In the genomic region with DNA sequence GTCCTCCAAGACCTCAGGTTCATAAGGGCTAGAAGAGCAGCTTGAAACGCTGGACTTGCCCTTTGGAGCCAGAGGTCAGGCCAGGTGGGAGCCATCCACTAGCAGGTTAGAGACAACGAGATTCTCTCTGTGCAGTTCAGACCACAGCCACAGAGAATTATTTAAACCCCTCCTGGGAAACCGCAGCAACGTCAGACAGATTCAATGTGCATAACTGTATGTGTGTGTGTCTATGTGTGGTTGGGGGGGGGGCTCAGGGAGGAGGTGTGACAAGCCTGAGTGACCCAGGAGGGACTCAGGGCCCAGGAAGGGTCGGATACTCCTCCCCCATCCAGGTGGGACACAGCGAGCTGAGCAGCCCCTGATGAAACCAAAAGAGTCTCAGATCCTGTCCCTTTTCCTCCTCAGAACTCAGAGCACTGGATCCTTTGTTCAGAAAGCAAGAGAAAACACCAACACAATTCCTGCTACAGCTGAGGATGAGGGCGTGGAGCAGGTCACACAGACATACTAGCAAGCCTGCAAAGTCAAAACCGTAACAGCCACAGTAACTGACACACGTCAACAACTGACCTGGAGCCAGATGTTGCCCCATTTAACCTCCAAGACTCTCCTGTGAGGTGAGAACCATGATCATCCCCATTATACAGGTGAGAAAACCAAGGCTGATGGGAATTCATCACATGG, we compare ENCODE assay signal across 20 cellular contexts.
A peak's percentile ranks its signal among the peaks of the same experiment; 100 is the strongest.
DNase-seq lines count a peak whose midpoint lies in the region; ATAC-seq, FAIRE-seq and TF ChIP-seq lines count a peak whose summit lies in the region.
"Had no signal": no experiment of that assay in that cellular context is flagged by ENCODE, and none has a peak within 500 bp of the region (broad histone marks: within the 10 kb centered on the region; RNA-seq: fewer than 3 reads in every experiment).

No MANE protein-coding gene starts in this region.

- peak overlapping the region; percentile 75; the same call in 1 of the 2 replicates for H2AK5ac ChIP-seq in H1 (ENCODE audit: low read depth, low read length)

- peaks cover 0 to 2% of the 10 kb centered on the region in 2 experiments for H4K20me1 ChIP-seq in H1 (replicated peaks in 1 of 2; ENCODE audit: control insufficient read depth in 1 of 2, insufficient read depth in 2 of 2, low read length in 2 of 2)

- no peak overlapping the region for H3K4ac ChIP-seq in H1 (replicated peaks; ENCODE audit: insufficient read length, low read depth, low read length)

- H3K27ac ChIP-seq in H1 (ENCODE audit: low read depth, low read length) (no peak overlapping the region), skeletal muscle tissue (ENCODE audit: low read depth, low read length) (peak overlapping the region; percentile 26)
- H3K27ac ChIP-seq: 22Rv1, brain microvascular endothelial cell had no signal

- H4K91ac ChIP-seq in H1 (replicated peaks; ENCODE audit: insufficient read length, low read length), result peak overlapping the region; percentile 66

- H3K27me3 ChIP-seq in H1 (replicated peaks in 1 of 4; ENCODE audit: control insufficient read depth in 3 of 4, extremely low read depth in 1 of 4, insufficient read depth in 3 of 4, low read length in 3 of 4) (no peaks in the 10 kb centered on the region), skeletal muscle tissue (ENCODE audit: control insufficient read depth in 3 of 3, insufficient read depth in 3 of 3, low read length in 3 of 3) (no peaks in the 10 kb centered on the region)
- H3K27me3 ChIP-seq: brain microvascular endothelial cell had no signal

- DNase-seq in activated CD4-positive, alpha-beta T cell treated with anti-CD3 and anti-CD28 coated beads for 36 hours, result no peak
- no peak for DNase-seq in activated CD4-positive, alpha-beta T cell treated with anti-CD3 and anti-CD28 coated beads for 1 hour
- DNase-seq in NAMALWA (ENCODE audit: low spot score), result peak; percentile 16
- no peak for DNase-seq in H1 (ENCODE audit: low read depth in 1 of 2, low spot score in 2 of 2)
- DNase-seq in central memory CD4-positive, alpha-beta T cell, result no peak
- no peak for DNase-seq in NCI-H1694 treated with DMSO at 0.1 percent for 48 hours (lab: John Stamatoyannopoulos, UW)
- no peak for DNase-seq in ecto neural progenitor cell (ENCODE audit: low spot score)
- DNase-seq: activated gamma-delta T cell; brain microvascular endothelial cell; DND-41; NCI-H446; OCI-M1; SK-N-SH; stimulated activated naive B cell treated with anti-CD40 and anti-IgM and Interleukin-4, amounts not matched to agents 10 μg/mL and 1 μg/mL and 100 μg/mL, for 72 hours had no signal

- H3K4me1 ChIP-seq in H1 (replicated peaks in 1 of 4; ENCODE audit: control insufficient read depth in 3 of 4, insufficient read depth in 4 of 4, low read length in 3 of 4) (peaks cover 0 to 8% (median 5%) of the 10 kb centered on the region in 4 experiments; a peak in 4 of 7 replicates), skeletal muscle tissue (ENCODE audit: control insufficient read depth in 3 of 3, insufficient read depth in 3 of 3, low read length in 3 of 3) (peaks cover 11 to 16% (median 14%) of the 10 kb centered on the region in 3 donors)

- no peak overlapping the region for H2BK120ac ChIP-seq in H1 (replicated peaks; ENCODE audit: low read depth, low read length)

- no peak overlapping the region for H3K14ac ChIP-seq in H1 (ENCODE audit: insufficient read length)

- H3K9me3 Mint-ChIP-seq in activated CD4-positive, alpha-beta T cell treated with anti-CD3 and anti-CD28 coated beads for 36 hours (ENCODE audit: low read depth), result no peaks in the 10 kb centered on the region
- H3K9me3 Mint-ChIP-seq: memory B cell; stimulated activated naive B cell treated with anti-CD40 and anti-IgM and Interleukin-4, amounts not matched to agents 10 μg/mL and 1 μg/mL and 100 μg/mL, for 72 hours had no signal

- H3K4me3 ChIP-seq in H1 (ENCODE audit: extremely low read depth in 1 of 4, insufficient read depth in 2 of 4, low read depth in 3 of 4, low read length in 4 of 4) (no peak overlapping the region), skeletal muscle tissue (ENCODE audit: low read length in 3 of 3) (no peak overlapping the region)
- H3K4me3 ChIP-seq: K562, skin epidermis had no signal

- 89% methylated on average over 9 of the region's 9 CpGs; no CpG with 5 or more reads in 1 of the 2 experiments for WGBS in H1 (ENCODE audit: extremely low coverage in 1 of 2, insufficient coverage in 1 of 2, insufficient read length in 1 of 2, insufficient replicate concordance in 2 of 2, low coverage in 1 of 2, low lambda C conversion rate in 2 of 2, missing lambda C conversion rate in 1 of 2), 2 experiments

- H3K23me2 ChIP-seq in H1 (ENCODE audit: low read depth, low read length), result no peaks in the 10 kb centered on the region

- 0 out of 2 replicates have a peak overlapping the region, but pooled peaks have one; percentile 55 for H2BK12ac ChIP-seq in H1 (ENCODE audit: low read depth, low read length)

- TF ChIP-seq POLR2A in H1 (IDR thresholded peaks at IDR 0.05; ENCODE audit: control extremely low read depth in 1 of 2, low read depth in 2 of 2, low read length in 2 of 2), result no peak

- FAIRE-seq in H1 (lab: Jason Lieb, UNC), result no peak
- FAIRE-seq: endometrium, K562 had no signal

- no peak for TF ChIP-seq EP300 in H1 (IDR thresholded peaks at IDR 0.05; ENCODE audit: borderline replicate concordance in 1 of 2, low read depth in 2 of 2, low read length in 2 of 2)

- peak overlapping the region; percentile 72; the same call in 1 of the 2 replicates for H2BK15ac ChIP-seq in H1 (ENCODE audit: low read length)

- peak overlapping the region; percentile 35; the same call in 1 of the 2 replicates for H2BK5ac ChIP-seq in H1 (ENCODE audit: low read depth, low read length)

- no peaks in the 10 kb centered on the region for H3K27me3 Mint-ChIP-seq in activated CD4-positive, alpha-beta T cell treated with anti-CD3 and anti-CD28 coated beads for 36 hours
- H3K27me3 Mint-ChIP-seq: memory B cell; stimulated activated naive B cell treated with anti-CD40 and anti-IgM and Interleukin-4, amounts not matched to agents 10 μg/mL and 1 μg/mL and 100 μg/mL, for 72 hours had no signal

- H3K4me1 Mint-ChIP-seq in activated CD4-positive, alpha-beta T cell treated with anti-CD3 and anti-CD28 coated beads for 36 hours, result peaks cover 22% of the 10 kb centered on the region

- peaks cover 4% of the 10 kb centered on the region for H3K79me1 ChIP-seq in H1 (ENCODE audit: low read depth, low read length)

- H3K36me3 Mint-ChIP-seq in activated CD4-positive, alpha-beta T cell treated with anti-CD3 and anti-CD28 coated beads for 36 hours (ENCODE audit: low read depth), result peaks cover 6% of the 10 kb centered on the region

- POLR2A ChIA-PET in activated CD4-positive, alpha-beta T cell treated with anti-CD3 and anti-CD28 coated beads for 36 hours (lab: Charles Lee), result interaction anchor here (0.7 kb wide), 1 partner anchor 595 kb away, joined by 3 read pairs; no protein-coding TSS in a partner anchor
- POLR2A ChIA-PET in H1 (lab: Charles Lee; ENCODE audit: partially characterized antibody), result interaction anchor here (0.8 to 1.0 kb wide), 2 partner anchors 13 to 25 kb away, joined by 3 to 4 read pairs; no protein-coding TSS in a partner anchor

- H3K56ac ChIP-seq in H1 (replicated peaks; ENCODE audit: insufficient read length, low read depth, low read length), result no peak overlapping the region

- H4K8ac ChIP-seq in H1 (ENCODE audit: extremely low read depth, insufficient read depth, low read length), result peak overlapping the region; percentile 47; the same call in 1 of the 2 replicates

- no peak for TF ChIP-seq CTCF in H1 (IDR thresholded peaks at IDR 0.05; ENCODE audit: control extremely low read depth in 1 of 3, insufficient read depth in 1 of 3, low read depth in 1 of 3, low read length in 3 of 3)

- ATAC-seq in activated CD4-positive, alpha-beta T cell treated with anti-CD3 and anti-CD28 coated beads for 36 hours, result no peak
- ATAC-seq: K562; stimulated activated naive B cell treated with anti-CD40 and anti-IgM and Interleukin-4, amounts not matched to agents 10 μg/mL and 1 μg/mL and 100 μg/mL, for 72 hours had no signal

- H3K18ac ChIP-seq in H1 (ENCODE audit: extremely low read depth, low read length), result no peak overlapping the region

- CTCF ChIA-PET in activated CD4-positive, alpha-beta T cell treated with anti-CD3 and anti-CD28 coated beads for 36 hours (lab: Charles Lee), result no interaction called here
- CTCF ChIA-PET in H1 (lab: Charles Lee; ENCODE audit: partially characterized antibody), result interaction anchor here (2.5 kb wide), 1 partner anchor 37 kb away, joined by 5 read pairs; no protein-coding TSS in a partner anchor

- no peak overlapping the region for H4K5ac ChIP-seq in H1 (ENCODE audit: insufficient read length, low read depth, low read length)

- intact Hi-C loops in activated CD4-positive, alpha-beta T cell treated with anti-CD3 and anti-CD28 coated beads for 36 hours (cut with DNase I, micrococcal nuclease), result no loop called here

- no peak overlapping the region for H3K23ac ChIP-seq in H1 (ENCODE audit: insufficient read length)

- H3K9me3 ChIP-seq in H1 (ENCODE audit: insufficient read depth in 2 of 2, low read depth in 1 of 2, low read length in 1 of 2) (no peaks in the 10 kb centered on the region), skeletal muscle tissue (ENCODE audit: control insufficient read depth in 3 of 3, low read length in 3 of 3) (no peaks in the 10 kb centered on the region)
- H3K9me3 ChIP-seq: SK-N-SH had no signal

- H2BK20ac ChIP-seq in H1 (ENCODE audit: low read length), result no peak overlapping the region

- no peak overlapping the region for H3K9ac ChIP-seq in H1 (replicated peaks in 1 of 4; ENCODE audit: extremely low read depth in 1 of 4, low read depth in 3 of 4, low read length in 3 of 4)
- H3K9ac ChIP-seq in skeletal muscle tissue (ENCODE audit: low read depth in 1 of 3, low read length in 3 of 3), result no peak overlapping the region
- H3K9ac ChIP-seq: SK-N-SH had no signal

- H3K4me3 Mint-ChIP-seq in activated CD4-positive, alpha-beta T cell treated with anti-CD3 and anti-CD28 coated beads for 36 hours, result no peak overlapping the region
- H3K4me3 Mint-ChIP-seq: memory B cell; stimulated activated naive B cell treated with anti-CD40 and anti-IgM and Interleukin-4, amounts not matched to agents 10 μg/mL and 1 μg/mL and 100 μg/mL, for 72 hours had no signal

- no peak overlapping the region for H2AFZ ChIP-seq in H1 (ENCODE audit: low read length)

- peaks cover 0 to 9% of the 10 kb centered on the region in 2 experiments; a peak in 2 of 4 replicates for H3K79me2 ChIP-seq in H1 (ENCODE audit: control insufficient read depth in 1 of 2, insufficient read depth in 2 of 2, low read length in 2 of 2)

- H3K36me3 ChIP-seq in H1 (ENCODE audit: control insufficient read depth in 2 of 4, insufficient read depth in 4 of 4, low read length in 3 of 4) (no peaks in the 10 kb centered on the region), skeletal muscle tissue (ENCODE audit: control insufficient read depth in 3 of 3, insufficient read depth in 3 of 3, low read length in 3 of 3) (no peaks in the 10 kb centered on the region)
- H3K36me3 ChIP-seq: brain microvascular endothelial cell had no signal

- H3K27ac Mint-ChIP-seq in activated CD4-positive, alpha-beta T cell treated with anti-CD3 and anti-CD28 coated beads for 36 hours, result peak overlapping the region; percentile 3
- H3K27ac Mint-ChIP-seq: memory B cell; stimulated activated naive B cell treated with anti-CD40 and anti-IgM and Interleukin-4, amounts not matched to agents 10 μg/mL and 1 μg/mL and 100 μg/mL, for 72 hours had no signal

- H3K4me2 ChIP-seq in H1 (ENCODE audit: insufficient read depth in 1 of 2, low read depth in 2 of 2, low read length in 2 of 2), result no peak overlapping the region
- H3K4me2 ChIP-seq: SK-N-SH had no signal

- no peak for TF ChIP-seq RAD21 in H1 (IDR thresholded peaks at IDR 0.05 in 1 of 2, conservative IDR thresholded peaks at IDR 0.05 in 1 of 2; ENCODE audit: low read depth in 2 of 2, low read length in 2 of 2)
